ENCODE assay signal across 13 cellular contexts in the genomic region with DNA sequence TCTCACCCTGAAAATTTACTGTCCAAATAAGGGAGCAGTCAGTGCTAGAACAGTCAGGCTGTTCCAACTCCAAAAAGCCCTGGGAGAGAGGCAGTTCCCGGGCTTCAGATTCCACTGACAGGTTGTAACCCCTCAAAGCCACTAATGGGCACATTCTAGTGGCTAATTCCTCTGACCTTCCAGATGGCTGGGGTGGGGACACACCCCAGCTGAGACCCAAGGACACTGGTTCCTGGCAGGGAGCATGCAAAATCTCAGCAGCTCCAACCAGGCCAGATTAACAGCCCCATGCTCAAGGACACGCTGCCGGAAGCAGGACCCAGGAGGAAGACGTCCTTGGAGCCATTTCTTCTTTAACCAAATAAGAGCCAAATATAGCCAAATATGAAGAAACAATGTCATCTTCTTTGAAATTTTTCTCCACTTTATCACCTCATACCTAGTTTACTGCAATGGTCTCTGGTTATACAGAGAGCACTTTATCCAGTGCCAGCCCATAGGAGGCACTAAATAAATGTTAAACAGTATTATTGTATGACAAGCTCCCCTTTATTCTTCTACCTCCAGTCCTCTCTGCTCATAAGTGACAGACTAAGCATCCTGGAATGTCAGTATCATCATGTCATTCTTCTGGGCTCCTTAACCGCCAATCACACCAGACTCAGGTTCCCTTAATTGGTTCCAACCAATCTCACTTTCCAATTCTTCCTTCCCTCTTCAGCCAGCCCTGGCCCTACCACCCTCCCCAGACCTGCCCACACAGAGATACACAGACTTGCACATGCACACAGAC.
A peak's percentile ranks its signal among the peaks of the same experiment; 100 is the strongest.
DNase-seq lines count a peak whose midpoint lies in the region; ATAC-seq and TF ChIP-seq lines count a peak whose summit lies in the region.
"Had no signal": no experiment of that assay in that cellular context is flagged by ENCODE, and none has a peak within 500 bp of the region (broad histone marks: within the 10 kb centered on the region; RNA-seq: fewer than 3 reads in every experiment).

No MANE protein-coding gene starts in this region.

- intact Hi-C loops in mammary epithelial cell (cut with micrococcal nuclease) (no loop called here), posterior cingulate gyrus (cut with DNase I) (no loop called here)

- no peak for DNase-seq in GM23338 (ENCODE audit: low spot score)
- DNase-seq in mammary epithelial cell, result no peak
- peak; percentile 69 for DNase-seq in kidney tubule cell (ENCODE audit: low spot score)
- no peak for DNase-seq in NCI-H774 (lab: John Stamatoyannopoulos, UW)
- DNase-seq in posterior cingulate gyrus, result no peak
- DNase-seq in NCI-H2029 (lab: John Stamatoyannopoulos, UW), result no peak
- DNase-seq: dermis blood vessel endothelial cell, DMS 273 treated with DMSO at 0.1 percent for 48 hours, left lung, NCI-H446 had no signal

- no peaks in the 10 kb centered on the region for H3K36me3 ChIP-seq in GM23338 (ENCODE audit: insufficient read depth)
- peaks cover 2% of the 10 kb centered on the region for H3K36me3 ChIP-seq in mammary epithelial cell (ENCODE audit: insufficient read depth, low read length)
- no peaks in the 10 kb centered on the region for H3K36me3 ChIP-seq in skeletal muscle tissue (ENCODE audit: control insufficient read depth in 3 of 3, insufficient read depth in 3 of 3, low read length in 3 of 3)
- H3K36me3 ChIP-seq: left lung had no signal

- BruUV-seq in mammary epithelial cell (replicated peaks; lab: Mats Ljungman, UMichigan), result no TSS peak

- dilution Hi-C loops in mammary epithelial cell (cut with HindIII; ENCODE audit: low sequenced_read_pairs), result no loop called here

- 55% methylated on average over 5 of the region's 5 CpGs for WGBS in mammary epithelial cell (ENCODE audit: low coverage, missing lambda C conversion rate)

- H3K9me3 ChIP-seq in mammary epithelial cell (replicated peaks; ENCODE audit: insufficient read depth, low read length) (no peaks in the 10 kb centered on the region), skeletal muscle tissue (ENCODE audit: control insufficient read depth in 3 of 3, low read length in 3 of 3) (no peaks in the 10 kb centered on the region)
- H3K9me3 ChIP-seq: left lung had no signal

- TF ChIP-seq CTCF in GM23338 (conservative IDR thresholded peaks at IDR 0.05; ENCODE audit: low read depth in 2 of 2), result no peak
- TF ChIP-seq CTCF in mammary epithelial cell (conservative IDR thresholded peaks at IDR 0.05 in 1 of 2, IDR thresholded peaks at IDR 0.05 in 1 of 2; ENCODE audit: extremely low read depth in 1 of 2, insufficient read depth in 1 of 2, low read depth in 1 of 2, low read length in 2 of 2), result no peak

- H3K9ac ChIP-seq in mammary epithelial cell (ENCODE audit: insufficient read depth, low read length) (no peak overlapping the region), skeletal muscle tissue (ENCODE audit: low read depth in 1 of 3, low read length in 3 of 3) (no peak overlapping the region)

- H3K27me3 ChIP-seq in GM23338 (ENCODE audit: insufficient read depth) (no peaks in the 10 kb centered on the region), mammary epithelial cell (ENCODE audit: insufficient read depth, low read length) (no peaks in the 10 kb centered on the region), skeletal muscle tissue (ENCODE audit: control insufficient read depth in 3 of 3, insufficient read depth in 3 of 3, low read length in 3 of 3) (no peaks in the 10 kb centered on the region)
- H3K27me3 ChIP-seq: left lung had no signal

- CTCF ChIA-PET in mammary epithelial cell (lab: Charles Lee; ENCODE audit: low non-redundant PET), result no interaction called here

- in situ Hi-C loops in mammary epithelial cell (cut with MboI; ENCODE audit: low sequenced_read_pairs in 2 of 2), result no loop called here

- H3K79me2 ChIP-seq in GM23338 (replicated peaks; ENCODE audit: insufficient read depth) (no peaks in the 10 kb centered on the region), mammary epithelial cell (ENCODE audit: insufficient read depth, low read length) (peaks cover 90% of the 10 kb centered on the region)

- H3K9me2 ChIP-seq in GM23338 (ENCODE audit: insufficient read depth), result no peaks in the 10 kb centered on the region

- peak overlapping the region; percentile 60; the same call in 1 of the 2 replicates for H3K27ac Mint-ChIP-seq in GM23338
- H3K27ac Mint-ChIP-seq: activated naive CD4-positive, alpha-beta T cell treated with anti-CD3 and anti-CD28 coated beads, Interleukin-2, amount 50 U/mL, for 24 hours had no signal

- no peak overlapping the region for H3K4me3 ChIP-seq in GM23338
- no peak overlapping the region for H3K4me3 ChIP-seq in mammary epithelial cell (replicated peaks in 1 of 3; ENCODE audit: insufficient read depth in 1 of 3, low read depth in 2 of 3, low read length in 3 of 3)
- H3K4me3 ChIP-seq in skeletal muscle tissue (ENCODE audit: low read length in 3 of 3), result peak overlapping the region in 1 of 3 donors; percentile 8
- H3K4me3 ChIP-seq: left lung had no signal

- H3K4me1 Mint-ChIP-seq in GM23338, result peaks cover 20% of the 10 kb centered on the region
- H3K4me1 Mint-ChIP-seq: activated naive CD4-positive, alpha-beta T cell treated with anti-CD3 and anti-CD28 coated beads, Interleukin-2, amount 50 U/mL, for 24 hours had no signal

- no peaks in the 10 kb centered on the region for H3K27me3 Mint-ChIP-seq in GM23338 (ENCODE audit: insufficient read depth, low read depth, poor library complexity)
- H3K27me3 Mint-ChIP-seq: activated naive CD4-positive, alpha-beta T cell treated with anti-CD3 and anti-CD28 coated beads, Interleukin-2, amount 50 U/mL, for 24 hours had no signal

- no peak overlapping the region for H3K27ac ChIP-seq in GM23338 (ENCODE audit: low read depth)
- H3K27ac ChIP-seq in mammary epithelial cell (ENCODE audit: insufficient read depth, low read depth, low read length), result peak overlapping the region; percentile 11
- H3K27ac ChIP-seq in skeletal muscle tissue (ENCODE audit: low read depth, low read length), result peak overlapping the region; percentile 51

- no peaks in the 10 kb centered on the region for H3K9me3 Mint-ChIP-seq in GM23338
- H3K9me3 Mint-ChIP-seq: activated naive CD4-positive, alpha-beta T cell treated with anti-CD3 and anti-CD28 coated beads, Interleukin-2, amount 50 U/mL, for 24 hours had no signal

- ATAC-seq in GM23338 (no peak), HG03196 (IDR thresholded peaks at IDR 0.05; ENCODE audit: unreplicated experiment) (no peak)
- ATAC-seq: left lung had no signal

- H3F3A ChIP-seq in GM23338 (replicated peaks; ENCODE audit: low read depth), result no peaks in the 10 kb centered on the region

- no peaks in the 10 kb centered on the region for H3K36me3 Mint-ChIP-seq in GM23338 (ENCODE audit: low read depth)
- H3K36me3 Mint-ChIP-seq: activated naive CD4-positive, alpha-beta T cell treated with anti-CD3 and anti-CD28 coated beads, Interleukin-2, amount 50 U/mL, for 24 hours had no signal

- H3K4me2 ChIP-seq in GM23338, result no peak overlapping the region
- H3K4me2 ChIP-seq in mammary epithelial cell (ENCODE audit: insufficient read depth, low read depth, low read length), result no peak overlapping the region

- peaks cover 7% of the 10 kb centered on the region for H3K4me1 ChIP-seq in GM23338 (ENCODE audit: insufficient read depth)
- H3K4me1 ChIP-seq in mammary epithelial cell (ENCODE audit: insufficient read depth, low read length), result peaks cover 75% of the 10 kb centered on the region
- peaks cover 47 to 58% (median 56%) of the 10 kb centered on the region in 3 donors for H3K4me1 ChIP-seq in skeletal muscle tissue (ENCODE audit: control insufficient read depth in 3 of 3, insufficient read depth in 3 of 3, low read length in 3 of 3)

- no peaks in the 10 kb centered on the region; the same call in 1 of the 2 replicates for H4K20me1 ChIP-seq in GM23338 (replicated peaks; ENCODE audit: insufficient read depth)
- no peaks in the 10 kb centered on the region for H4K20me1 ChIP-seq in mammary epithelial cell (ENCODE audit: insufficient read depth, low read length)

- H2AFZ ChIP-seq in GM23338, result no peak overlapping the region
- H2AFZ ChIP-seq in mammary epithelial cell (ENCODE audit: low read depth, low read length), result no peak overlapping the region

- no peak overlapping the region for H3K4me3 Mint-ChIP-seq in GM23338
- H3K4me3 Mint-ChIP-seq: activated naive CD4-positive, alpha-beta T cell treated with anti-CD3 and anti-CD28 coated beads, Interleukin-2, amount 50 U/mL, for 24 hours had no signal

TF ChIP-seq in GM23338, 12 proteins besides CTCF, POLR2A, EP300 and RAD21 (continues in another document):
- no peak for TF ChIP-seq EZH2phosphoT487 (IDR thresholded peaks at IDR 0.05; ENCODE audit: unreplicated experiment)
